ENCODE assay signal across 20 cellular contexts in the genomic region with DNA sequence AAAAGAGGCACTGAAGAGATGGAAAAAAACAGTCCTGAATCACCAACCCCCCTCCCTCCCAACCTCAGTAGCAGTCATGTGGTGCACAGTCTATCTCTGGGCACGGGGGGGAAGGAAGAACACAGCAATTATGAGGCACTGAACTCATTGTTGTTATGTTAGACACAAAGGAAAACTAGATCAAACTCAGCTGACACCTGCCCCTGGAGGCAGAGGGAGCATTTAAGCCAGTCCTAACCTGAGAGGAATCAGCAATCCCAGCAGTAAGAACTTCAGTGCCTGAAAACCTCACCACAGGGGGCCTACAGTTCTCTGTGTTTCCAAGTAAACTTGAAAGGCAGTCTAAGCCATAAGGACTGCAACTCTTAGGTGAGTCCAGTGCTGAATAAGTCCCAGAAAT.
DNase-seq lines count a peak whose midpoint lies in the region; ATAC-seq, FAIRE-seq and TF ChIP-seq lines count a peak whose summit lies in the region.
"Had no signal": no experiment of that assay in that cellular context is flagged by ENCODE, and none has a peak within 500 bp of the region (broad histone marks: within the 10 kb centered on the region; RNA-seq: fewer than 3 reads in every experiment).

No MANE protein-coding gene starts in this region.

- peak overlapping the region; percentile 99 for H3K27ac ChIP-seq in 22Rv1
- H3K27ac ChIP-seq: skin epidermis, testis had no signal

- TF ChIP-seq CTCF in 22Rv1 (IDR thresholded peaks at IDR 0.05): no peak

- TF ChIP-seq POLR2A in GM12891 (IDR thresholded peaks at IDR 0.05; ENCODE audit: low read depth, low read length): no peak

- FAIRE-seq in GM12891 (lab: Jason Lieb, UNC): no peak
- FAIRE-seq: endothelial cell of umbilical vein, GM12878, HepG2 had no signal

- ATAC-seq in Right ventricle myocardium superior (ENCODE audit: poor library complexity): no peak
- ATAC-seq: GM12878; HepG2; naive thymus-derived CD8-positive, alpha-beta T cell had no signal

- DNase-seq in GDM1 (lab: John Stamatoyannopoulos, UW) (peak; percentile 43), NOMO-1 (lab: John Stamatoyannopoulos, UW; ENCODE audit: unreplicated experiment in 2 of 2) (peak; percentile 30 to 49), iPS DF 19.7 (ENCODE audit: low read depth, low spot score) (peak; percentile 78), Right ventricle myocardium superior (no peak), NCI-H510A (lab: John Stamatoyannopoulos, UW) (no peak), GM12891 (ENCODE audit: insufficient read length, low spot score) (no peak), inferior parietal cortex (ENCODE audit: extremely low spot score) (no peak)
- DNase-seq: activated CD4-positive, alpha-beta T cell treated with anti-CD3 and anti-CD28 coated beads, Interleukin-2, amount 10 ng/mL, durations not matched to agents 7 days and 5 days; activated naive CD4-positive, alpha-beta T cell; MV-4-11; naive thymus-derived CD8-positive, alpha-beta T cell; NCI-H2081 treated with DMSO at 0.1 percent for 48 hours; stimulated activated CD4-positive, alpha-beta T cell treated with anti-CD3 and anti-CD28 coated beads, Interleukin-4, amount 100 ng/mL, for 24 hours; T-helper 2 cell; testis had no signal

- intact Hi-C loops in Right ventricle myocardium superior (cut with DNase I): no loop called here

TF ChIP-seq in GM12891, 5 proteins besides CTCF, POLR2A, EP300 and RAD21:
- TF ChIP-seq PAX5 (IDR thresholded peaks at IDR 0.05; ENCODE audit: insufficient read depth, low read length, severe bottlenecking) (no peak), POLR2AphosphoS5 (IDR thresholded peaks at IDR 0.05; ENCODE audit: low read depth, low read length) (no peak), SPI1 (IDR thresholded peaks at IDR 0.05; ENCODE audit: low read depth, low read length) (no peak), TAF1 (IDR thresholded peaks at IDR 0.05; ENCODE audit: low read depth, low read length) (no peak), POU2F2 (IDR thresholded peaks at IDR 0.05; ENCODE audit: low read depth, low read length) (no peak)

Comparison
In these comparisons a context has a peak if more than half of its experiments do, and no peak if none do; other contexts are left out.
1. DNase-seq: peak in GDM1 (single experiment), NOMO-1 (2 of 2) and iPS DF 19.7 (single experiment); none in Right ventricle myocardium superior (single experiment), NCI-H510A (single experiment), GM12891 (single experiment) and inferior parietal cortex (single experiment).